21 cellular contexts compared by ENCODE assay signal in genomic region chr2:226738191-226738820, GRCh38.
A peak's percentile ranks its signal among the peaks of the same experiment; 100 is the strongest.
DNase-seq lines count a peak whose midpoint lies in the region; ATAC-seq and TF ChIP-seq lines count a peak whose summit lies in the region.
"Had no signal": no experiment of that assay in that cellular context is flagged by ENCODE, and none has a peak within 500 bp of the region (broad histone marks: within the 10 kb centered on the region; RNA-seq: fewer than 3 reads in every experiment).

No MANE protein-coding gene starts in this region.

- ATAC-seq in RWPE2 (ENCODE audit: low read depth) (no peak), HG02571 (IDR thresholded peaks at IDR 0.05; ENCODE audit: unreplicated experiment) (no peak), T-helper 17 cell (no peak)
- ATAC-seq: naive thymus-derived CD8-positive, alpha-beta T cell; T-cell had no signal

- DNase-seq in Caco-2 (no peak), RWPE2 (ENCODE audit: low spot score) (no peak), esophagus squamous epithelium (lab: John Stamatoyannopoulos, UW) (no peak), T-helper 17 cell (no peak)
- no peak for DNase-seq in activated CD4-positive, alpha-beta T cell treated with anti-CD3 and anti-CD28 coated beads, Interleukin-2, amount 50 U/mL, for 1 hour
- DNase-seq: activated CD4-positive, alpha-beta memory T cell treated with anti-CD3 and anti-CD28 coated beads for 36 hours; activated gamma-delta T cell treated with Interleukin-2 at 50 U/mL for 16 hours; activated T-cell treated with anti-CD3 and anti-CD28 coated beads for 4 hours; adrenal gland; CD8-positive, alpha-beta memory T cell; DMS79 treated with DMSO at 0.1 percent for 48 hours; effector CD8-positive, alpha-beta T cell; glutamatergic neuron; KBM-7; NCI-H2029 treated with DMSO at 0.1 percent for 48 hours; NCI-H510A treated with DMSO at 0.1 percent for 48 hours; T-cell had no signal

- CTCF ChIA-PET in Caco-2 (lab: Charles Lee): no interaction called here

- H3K27ac ChIP-seq in RWPE2 (ENCODE audit: poor library complexity, severe bottlenecking) (peak overlapping the region; percentile 40), esophagus squamous epithelium (peak overlapping the region; percentile 12 to 69 (median 28)), rectal smooth muscle tissue (ENCODE audit: low read depth, low read length) (peak overlapping the region; percentile 33)
- H3K27ac ChIP-seq: suprapubic skin had no signal

- H3K4me3 Mint-ChIP-seq in Caco-2 (ENCODE audit: unreplicated experiment): peak overlapping the region; percentile 45
- H3K4me3 Mint-ChIP-seq in T-helper 17 cell: no peak overlapping the region
- H3K4me3 Mint-ChIP-seq: activated CD4-positive, alpha-beta memory T cell treated with anti-CD3 and anti-CD28 coated beads for 36 hours; CD8-positive, alpha-beta memory T cell; T-cell had no signal

- no peaks in the 10 kb centered on the region for H3K27me3 ChIP-seq in Caco-2 (replicated peaks; ENCODE audit: control insufficient read depth, insufficient read depth, low read length)
- H3K27me3 ChIP-seq in RWPE2 (ENCODE audit: insufficient read depth, poor library complexity, severe bottlenecking): no peaks in the 10 kb centered on the region
- no peaks in the 10 kb centered on the region for H3K27me3 ChIP-seq in esophagus squamous epithelium
- no peaks in the 10 kb centered on the region for H3K27me3 ChIP-seq in rectal smooth muscle tissue (ENCODE audit: control insufficient read depth, insufficient read depth, low read length)
- H3K27me3 ChIP-seq: adrenal gland, suprapubic skin had no signal

- H3K4me1 Mint-ChIP-seq in Caco-2 (ENCODE audit: low read depth, unreplicated experiment) (peaks cover 9% of the 10 kb centered on the region), T-helper 17 cell (no peaks in the 10 kb centered on the region)
- H3K4me1 Mint-ChIP-seq: CD8-positive, alpha-beta memory T cell had no signal

- POLR2A ChIA-PET in Caco-2 (lab: Charles Lee): no interaction called here

- TF ChIP-seq CTCF in Caco-2 (IDR thresholded peaks at IDR 0.05; ENCODE audit: insufficient read depth in 1 of 2, low read depth in 1 of 2, low read length in 1 of 2, severe bottlenecking in 1 of 2, unreplicated experiment in 1 of 2): no peak
- no peak for TF ChIP-seq CTCF in RWPE2 (IDR thresholded peaks at IDR 0.05; ENCODE audit: poor library complexity, severe bottlenecking)
- TF ChIP-seq CTCF in esophagus squamous epithelium (IDR thresholded peaks at IDR 0.05): no peak

- H3K4me1 ChIP-seq in Caco-2 (peaks cover 60% of the 10 kb centered on the region), RWPE2 (ENCODE audit: insufficient read depth, poor library complexity, severe bottlenecking) (peaks cover 11% of the 10 kb centered on the region), esophagus squamous epithelium (peaks cover 0 to 40% (median 13%) of the 10 kb centered on the region in 3 donors), rectal smooth muscle tissue (ENCODE audit: control insufficient read depth, insufficient read depth, low read length) (peaks cover 20% of the 10 kb centered on the region)

- BruUV-seq in Caco-2 (replicated peaks; lab: Mats Ljungman, UMichigan): no TSS peak

- H3K36me3 ChIP-seq in Caco-2 (ENCODE audit: control insufficient read depth, insufficient read depth, low read length) (no peaks in the 10 kb centered on the region; the same call in 1 of the 2 replicates), RWPE2 (ENCODE audit: low read depth) (peaks cover 62% of the 10 kb centered on the region), esophagus squamous epithelium (peaks cover 0 to 6% (median 0%) of the 10 kb centered on the region in 3 donors), rectal smooth muscle tissue (ENCODE audit: control insufficient read depth, insufficient read depth, low read length) (no peaks in the 10 kb centered on the region)
- H3K36me3 ChIP-seq: adrenal gland, suprapubic skin had no signal

- H3K36me3 Mint-ChIP-seq in Caco-2 (ENCODE audit: insufficient read depth, unreplicated experiment): peaks cover 13% of the 10 kb centered on the region
- H3K36me3 Mint-ChIP-seq in T-helper 17 cell (ENCODE audit: low read depth): no peaks in the 10 kb centered on the region
- H3K36me3 Mint-ChIP-seq: activated CD4-positive, alpha-beta memory T cell treated with anti-CD3 and anti-CD28 coated beads for 36 hours; CD8-positive, alpha-beta memory T cell had no signal

- no peaks in the 10 kb centered on the region for H3K9me3 Mint-ChIP-seq in Caco-2 (ENCODE audit: unreplicated experiment)
- H3K9me3 Mint-ChIP-seq: activated CD4-positive, alpha-beta memory T cell treated with anti-CD3 and anti-CD28 coated beads for 36 hours; CD8-positive, alpha-beta memory T cell had no signal

- H3K27me3 Mint-ChIP-seq in Caco-2 (ENCODE audit: insufficient read depth, unreplicated experiment): no peaks in the 10 kb centered on the region
- H3K27me3 Mint-ChIP-seq in T-helper 17 cell: peaks cover 14% of the 10 kb centered on the region
- H3K27me3 Mint-ChIP-seq: activated CD4-positive, alpha-beta memory T cell treated with anti-CD3 and anti-CD28 coated beads for 36 hours; naive thymus-derived CD8-positive, alpha-beta T cell; T-cell had no signal

- no peaks in the 10 kb centered on the region for H3K9me3 ChIP-seq in Caco-2
- H3K9me3 ChIP-seq in RWPE2 (ENCODE audit: severe bottlenecking): no peaks in the 10 kb centered on the region
- H3K9me3 ChIP-seq in esophagus squamous epithelium: no peaks in the 10 kb centered on the region
- no peaks in the 10 kb centered on the region for H3K9me3 ChIP-seq in T-helper 17 cell (ENCODE audit: control insufficient read depth, low read length, poor library complexity, severe bottlenecking)
- H3K9me3 ChIP-seq: adrenal gland, suprapubic skin had no signal

- H3K9ac ChIP-seq in rectal smooth muscle tissue (ENCODE audit: low read length): no peak overlapping the region

- WGBS in esophagus squamous epithelium, 2 donors: 87 to 92% methylated on average over 8 of the region's 8 CpGs

- H3K4me3 ChIP-seq in Caco-2 (ENCODE audit: low read depth, low read length): no peak overlapping the region
- no peak overlapping the region for H3K4me3 ChIP-seq in RWPE2 (ENCODE audit: severe bottlenecking)
- H3K4me3 ChIP-seq in esophagus squamous epithelium: no peak overlapping the region
- no peak overlapping the region for H3K4me3 ChIP-seq in rectal smooth muscle tissue (ENCODE audit: low read length)
- H3K4me3 ChIP-seq: adrenal gland, suprapubic skin had no signal

- intact Hi-C loops in Caco-2 (cut with micrococcal nuclease; ENCODE audit: unreplicated experiment): loop anchor here (2.0 to 5.0 kb wide), 2 partner anchors 22 to 256 kb away; no protein-coding TSS in a partner anchor
- intact Hi-C loops in esophagus squamous epithelium (cut with DNase I): no loop called here

- peak overlapping the region; percentile 53 for H3K27ac Mint-ChIP-seq in Caco-2 (ENCODE audit: unreplicated experiment)
- no peak overlapping the region for H3K27ac Mint-ChIP-seq in T-helper 17 cell
- H3K27ac Mint-ChIP-seq: activated CD4-positive, alpha-beta memory T cell treated with anti-CD3 and anti-CD28 coated beads for 36 hours; CD8-positive, alpha-beta memory T cell; T-cell had no signal

- TF ChIP-seq POLR2A in esophagus squamous epithelium (IDR thresholded peaks at IDR 0.05): no peak
